Comparison of ENCODE assay signal across 1 cellular context in the genomic region with DNA sequence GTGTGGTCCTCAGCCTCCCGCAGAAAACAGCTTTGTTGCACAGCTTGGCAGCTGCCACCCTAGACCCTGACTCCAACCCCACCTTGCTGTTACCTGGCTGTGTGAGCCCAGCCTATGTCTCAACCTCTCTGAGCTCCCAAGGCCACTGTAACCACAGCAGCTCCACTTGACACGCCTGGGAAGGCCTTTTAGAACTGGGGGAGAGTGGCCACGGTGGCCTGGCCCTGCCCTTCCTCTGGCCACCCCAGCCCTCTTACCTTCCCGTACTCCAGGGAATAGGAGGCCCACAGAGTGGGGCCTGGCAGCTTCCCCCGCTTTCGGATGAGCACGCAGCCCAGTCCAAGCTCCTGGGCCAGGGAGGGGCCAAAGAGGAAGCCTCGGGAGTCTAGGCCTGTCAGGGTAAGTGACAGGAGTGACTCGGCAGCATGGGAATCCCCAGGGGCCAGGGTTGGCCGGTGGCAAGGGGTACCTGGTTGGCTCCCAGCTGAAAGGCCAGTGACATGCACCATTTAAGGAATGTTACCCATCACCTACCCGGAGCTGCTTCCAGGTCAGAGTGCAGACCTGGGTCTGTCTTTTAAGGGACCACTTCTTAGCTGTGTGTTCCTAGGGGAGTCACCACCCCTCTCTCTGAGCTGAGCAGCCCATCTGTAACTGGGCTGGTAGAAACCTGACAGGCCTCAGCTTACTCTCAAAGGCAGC.
TF ChIP-seq lines count a peak whose summit lies in the region.

No MANE protein-coding gene starts in this region.

TF ChIP-seq in H1, 55 proteins besides CTCF, POLR2A, EP300 and RAD21:
- no peak for TF ChIP-seq EZH2 (IDR thresholded peaks at IDR 0.05; ENCODE audit: low read depth, low read length, severe bottlenecking)
- no peak; a peak in 1 of 4 replicates for TF ChIP-seq SIN3A (conservative IDR thresholded peaks at IDR 0.05 in 1 of 2, IDR thresholded peaks at IDR 0.05 in 1 of 2; ENCODE audit: low read depth in 1 of 2, low read length in 2 of 2)
- no peak for TF ChIP-seq SAP30 (IDR thresholded peaks at IDR 0.05; ENCODE audit: insufficient read depth, insufficient replicate concordance, low read length)
- TF ChIP-seq EGR1 (IDR thresholded peaks at IDR 0.05; ENCODE audit: borderline replicate concordance, low read depth, low read length): no peak
- TF ChIP-seq, protein P1, sequence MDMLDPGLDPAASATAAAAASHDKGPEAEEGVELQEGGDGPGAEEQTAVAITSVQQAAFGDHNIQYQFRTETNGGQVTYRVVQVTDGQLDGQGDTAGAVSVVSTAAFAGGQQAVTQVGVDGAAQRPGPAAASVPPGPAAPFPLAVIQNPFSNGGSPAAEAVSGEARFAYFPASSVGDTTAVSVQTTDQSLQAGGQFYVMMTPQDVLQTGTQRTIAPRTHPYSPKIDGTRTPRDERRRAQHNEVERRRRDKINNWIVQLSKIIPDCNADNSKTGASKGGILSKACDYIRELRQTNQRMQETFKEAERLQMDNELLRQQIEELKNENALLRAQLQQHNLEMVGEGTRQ (IDR thresholded peaks at IDR 0.05; ENCODE audit: low read length): no peak
- no peak for TF ChIP-seq CTBP2 (IDR thresholded peaks at IDR 0.05; ENCODE audit: borderline replicate concordance, insufficient read depth, insufficient read length, low read length)
- no peak for TF ChIP-seq TBP (IDR thresholded peaks at IDR 0.05; ENCODE audit: low read depth, low read length)
- TF ChIP-seq POLR2AphosphoS5 (IDR thresholded peaks at IDR 0.05; ENCODE audit: low read depth, low read length): peak; percentile 7; the same call in 1 of the 2 replicates
- TF ChIP-seq FOSL1 (IDR thresholded peaks at IDR 0.05; ENCODE audit: insufficient read depth, low read depth, low read length): no peak
- TF ChIP-seq, protein P2, sequence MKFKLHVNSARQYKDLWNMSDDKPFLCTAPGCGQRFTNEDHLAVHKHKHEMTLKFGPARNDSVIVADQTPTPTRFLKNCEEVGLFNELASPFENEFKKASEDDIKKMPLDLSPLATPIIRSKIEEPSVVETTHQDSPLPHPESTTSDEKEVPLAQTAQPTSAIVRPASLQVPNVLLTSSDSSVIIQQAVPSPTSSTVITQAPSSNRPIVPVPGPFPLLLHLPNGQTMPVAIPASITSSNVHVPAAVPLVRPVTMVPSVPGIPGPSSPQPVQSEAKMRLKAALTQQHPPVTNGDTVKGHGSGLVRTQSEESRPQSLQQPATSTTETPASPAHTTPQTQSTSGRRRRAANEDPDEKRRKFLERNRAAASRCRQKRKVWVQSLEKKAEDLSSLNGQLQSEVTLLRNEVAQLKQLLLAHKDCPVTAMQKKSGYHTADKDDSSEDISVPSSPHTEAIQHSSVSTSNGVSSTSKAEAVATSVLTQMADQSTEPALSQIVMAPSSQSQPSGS (IDR thresholded peaks at IDR 0.05; ENCODE audit: low read length): peak; percentile 26; the same call in 1 of the 2 replicates
- no peak for TF ChIP-seq PHF8 (conservative IDR thresholded peaks at IDR 0.05; ENCODE audit: low read depth, low read length)
